ENCODE assay signal across 17 cellular contexts in genomic region chr13:52642131-52642530, GRCh38. TPM values are rescaled to one million over a fixed set of nuclear protein-coding genes. Genes with fewer than 3 reads are reported as not detected.
DNase-seq lines count a peak whose midpoint lies in the region; ATAC-seq and TF ChIP-seq lines count a peak whose summit lies in the region.
"Had no signal": no experiment of that assay in that cellular context is flagged by ENCODE, and none has a peak within 500 bp of the region (broad histone marks: within the 10 kb centered on the region; RNA-seq: fewer than 3 reads in every experiment).

TSS of gene HNRNPA1L2 (plus strand) at chr13:52642431. CDS start at chr13:52642493, 62 bp downstream.

- no peak within 1 kb of the TSS for H3K14ac ChIP-seq in H9 (ENCODE audit: insufficient read depth, low read length)

- ATAC-seq in memory B cell (ENCODE audit: low read depth): no peak
- ATAC-seq in omental fat pad (ENCODE audit: low FRiP score): no peak
- ATAC-seq in WTC11: no peak

- no peak for TF ChIP-seq POLR2A in breast epithelium (IDR thresholded peaks at IDR 0.05)

- no peaks in the 10 kb centered on the region for H3K9me2 ChIP-seq in SK-N-SH

- no peak within 1 kb of the TSS for H3T11ph ChIP-seq in H9 (ENCODE audit: low read length)

- no peak within 1 kb of the TSS for H4K91ac ChIP-seq in H9 (ENCODE audit: insufficient read length, low read depth, low read length)

- no peak within 1 kb of the TSS for H3K27ac Mint-ChIP-seq in MCF 10A (ENCODE audit: low read depth, unreplicated experiment)
- peak within 1 kb of the TSS in 1 of 3 experiments; percentile 60; a peak in 1 of 7 replicates for H3K27ac Mint-ChIP-seq in H9
- H3K27ac Mint-ChIP-seq in memory B cell: peak within 1 kb of the TSS; percentile 18
- H3K27ac Mint-ChIP-seq in WTC11: no peak within 1 kb of the TSS
- H3K27ac Mint-ChIP-seq: HFFc6 had no signal

- H3K4ac ChIP-seq in H9 (ENCODE audit: low read depth, low read length): no peak within 1 kb of the TSS

- no CpG with 5 or more reads among the region's 7 CpGs for WGBS in H9 (ENCODE audit: extremely low coverage, insufficient read length, low lambda C conversion rate)
- WGBS in thymus: 97% methylated on average over 7 of the region's 7 CpGs
- 96% methylated on average over 7 of the region's 7 CpGs for WGBS in SK-N-SH (ENCODE audit: low lambda C conversion rate)

- TF ChIP-seq CTCF in MCF 10A (IDR thresholded peaks at IDR 0.05; ENCODE audit: unreplicated experiment): no peak
- no peak for TF ChIP-seq CTCF in breast epithelium (IDR thresholded peaks at IDR 0.05)
- no peak for TF ChIP-seq CTCF in H9 (conservative IDR thresholded peaks at IDR 0.05)
- no peak for TF ChIP-seq CTCF in omental fat pad (IDR thresholded peaks at IDR 0.05)
- no peak for TF ChIP-seq CTCF in SK-N-SH (IDR thresholded peaks at IDR 0.05)
- no peak for TF ChIP-seq CTCF in WTC11 (IDR thresholded peaks at IDR 0.05)

- H3K4me1 ChIP-seq in breast epithelium (no peaks in the 10 kb centered on the region), H9 (ENCODE audit: insufficient read depth, low read length) (no peaks in the 10 kb centered on the region), thymus (ENCODE audit: control insufficient read depth, insufficient read depth, low read length) (no peaks in the 10 kb centered on the region), SK-N-SH (ENCODE audit: control insufficient read depth in 1 of 2, insufficient read depth in 2 of 2, low read depth in 1 of 2, low read length in 1 of 2) (no peaks in the 10 kb centered on the region)

- no peak within 1 kb of the TSS for H3K23ac ChIP-seq in H9 (ENCODE audit: insufficient read length, low read depth, low read length)

- H3K36me3 ChIP-seq in breast epithelium: no peaks in the 10 kb centered on the region
- H3K36me3 ChIP-seq in thymus (ENCODE audit: control insufficient read depth, insufficient read depth): peaks cover 17% of the 10 kb centered on the region
- H3K36me3 ChIP-seq in SK-N-SH (replicated peaks in 1 of 2; ENCODE audit: control insufficient read depth in 1 of 2, insufficient read depth in 2 of 2, low read length in 1 of 2): peaks cover 12 to 30% of the 10 kb centered on the region in 2 experiments

- no peak within 1 kb of the TSS for H2BK120ac ChIP-seq in H9 (ENCODE audit: low read depth, low read length, poor library complexity, severe bottlenecking)

- no peaks in the 10 kb centered on the region for H3K23me2 ChIP-seq in H9 (ENCODE audit: insufficient read length, low read depth, low read length, poor library complexity, severe bottlenecking)

- H3K4me2 ChIP-seq in H9 (ENCODE audit: insufficient read depth, insufficient read length, low read length) (no peak within 1 kb of the TSS), SK-N-SH (no peak within 1 kb of the TSS)
- H3K4me2 ChIP-seq: BLaER1, KMS-11, PC-9 had no signal

- H3K9me3 Mint-ChIP-seq in MCF 10A (ENCODE audit: unreplicated experiment) (no peaks in the 10 kb centered on the region), H9 (no peaks in the 10 kb centered on the region), memory B cell (no peaks in the 10 kb centered on the region), WTC11 (no peaks in the 10 kb centered on the region)
- H3K9me3 Mint-ChIP-seq: HFFc6 had no signal

- H2BK20ac ChIP-seq in H9 (ENCODE audit: low read depth, low read length, poor library complexity, severe bottlenecking): no peak within 1 kb of the TSS

- peaks cover under 1% of the 10 kb centered on the region for H3F3A ChIP-seq in SK-N-SH (replicated peaks; ENCODE audit: insufficient read depth)

- H3K9me3 ChIP-seq in breast epithelium (no peaks in the 10 kb centered on the region), H9 (ENCODE audit: control insufficient read depth, low read depth, low read length) (no peaks in the 10 kb centered on the region), thymus (ENCODE audit: control insufficient read depth) (no peaks in the 10 kb centered on the region), SK-N-SH (no peaks in the 10 kb centered on the region)
- H3K9me3 ChIP-seq: BLaER1 had no signal

- H3K9ac ChIP-seq in H9 (ENCODE audit: extremely low read depth, insufficient read length, low read length) (no peak within 1 kb of the TSS), SK-N-SH (no peak within 1 kb of the TSS)
- H3K9ac ChIP-seq: BLaER1, KMS-11 had no signal

- no peak within 1 kb of the TSS for H3K4me3 Mint-ChIP-seq in MCF 10A (ENCODE audit: unreplicated experiment)
- no peak within 1 kb of the TSS for H3K4me3 Mint-ChIP-seq in H9
- H3K4me3 Mint-ChIP-seq in memory B cell: no peak within 1 kb of the TSS
- no peak within 1 kb of the TSS for H3K4me3 Mint-ChIP-seq in WTC11
- H3K4me3 Mint-ChIP-seq: HFFc6 had no signal

- H2BK12ac ChIP-seq in H9 (ENCODE audit: insufficient read length, low read depth, low read length): no peak within 1 kb of the TSS

- H3K4me3 ChIP-seq in breast epithelium: no peak within 1 kb of the TSS
- H3K4me3 ChIP-seq in thymus (ENCODE audit: low read length): no peak within 1 kb of the TSS
- H3K4me3 ChIP-seq in SK-N-SH (ENCODE audit: low read depth in 2 of 2, low read length in 1 of 2): no peak within 1 kb of the TSS
- H3K4me3 ChIP-seq: BLaER1, PC-9 had no signal

- no TSS peak for BruUV-seq in MCF 10A (replicated peaks; lab: Mats Ljungman, UMichigan)

- no peak within 1 kb of the TSS for H3K56ac ChIP-seq in H9 (ENCODE audit: insufficient read length, low read depth, low read length)

- no peak within 1 kb of the TSS for H4K8ac ChIP-seq in H9 (replicated peaks; ENCODE audit: insufficient read length, low read depth, low read length)

- no peaks in the 10 kb centered on the region for H3K79me1 ChIP-seq in H9 (ENCODE audit: insufficient read depth, low read depth, low read length, poor library complexity, severe bottlenecking)

- no peak within 1 kb of the TSS for H3K18ac ChIP-seq in H9 (ENCODE audit: insufficient read length, low read depth, low read length)

- H2AFZ ChIP-seq in H9 (ENCODE audit: low read length): no peak within 1 kb of the TSS
- H2AFZ ChIP-seq in SK-N-SH (ENCODE audit: low read depth): no peak within 1 kb of the TSS
- H2AFZ ChIP-seq: PC-9 had no signal

- H2AK5ac ChIP-seq in H9 (ENCODE audit: insufficient read length, low read length): no peak within 1 kb of the TSS

- no peak within 1 kb of the TSS for H3K27ac ChIP-seq in breast epithelium
- no peak within 1 kb of the TSS for H3K27ac ChIP-seq in H9 (ENCODE audit: insufficient read length, low read depth, low read length)
- no peak within 1 kb of the TSS for H3K27ac ChIP-seq in thymus (ENCODE audit: low read depth)
- no peak within 1 kb of the TSS for H3K27ac ChIP-seq in SK-N-SH (ENCODE audit: low read depth in 2 of 2, low read length in 1 of 2)
- H3K27ac ChIP-seq: BLaER1, KMS-11, PC-9 had no signal

- no peak within 1 kb of the TSS for H2BK15ac ChIP-seq in H9 (ENCODE audit: low read depth, low read length)

- no peak for TF ChIP-seq RAD21 in SK-N-SH (IDR thresholded peaks at IDR 0.05; ENCODE audit: low read length)

- CTCF ChIA-PET in MCF 10A (lab: Yijun Ruan, JAX) (no interaction called here), SK-N-SH (lab: Yijun Ruan, JAX) (no interaction called here), WTC11 (lab: Charles Lee) (no interaction called here)

- DNase-seq in MCF 10A (ENCODE audit: unreplicated experiment): no peak
- no peak for DNase-seq in breast epithelium (ENCODE audit: low spot score in 2 of 2)
- no peak for DNase-seq in H9
- DNase-seq in memory B cell (ENCODE audit: low spot score in 2 of 2): no peak
- no peak for DNase-seq in omental fat pad (ENCODE audit: low spot score)
- DNase-seq in SK-N-SH: no peak
- DNase-seq in WTC11 (ENCODE audit: low spot score): no peak
- DNase-seq: COR-L47, DMS153, EL, HFFc6, NCI-H187 treated with DMSO at 0.1 percent for 48 hours, NCI-H446, PC-9 had no signal

- POLR2A ChIA-PET in MCF 10A (lab: Yijun Ruan, JAX): interaction anchor here (0.7 kb wide), 1 partner anchor 548 kb away, joined by 3 read pairs; no protein-coding TSS in a partner anchor
- POLR2A ChIA-PET in SK-N-SH (lab: Yijun Ruan, JAX): interaction anchor here (1.3 kb wide), 1 partner anchor 10 kb away, joined by 4 read pairs; no protein-coding TSS in a partner anchor
- POLR2A ChIA-PET in WTC11 (lab: Charles Lee): no interaction called here

- no peak within 1 kb of the TSS for H4K5ac ChIP-seq in H9 (ENCODE audit: insufficient read length, low read depth, low read length)

- H2BK5ac ChIP-seq in H9 (ENCODE audit: insufficient read length, low read length): no peak within 1 kb of the TSS

- H3K27me3 Mint-ChIP-seq in MCF 10A (ENCODE audit: insufficient read depth, unreplicated experiment) (no peaks in the 10 kb centered on the region), H9 (ENCODE audit: low read depth) (no peaks in the 10 kb centered on the region), memory B cell (no peaks in the 10 kb centered on the region), WTC11 (ENCODE audit: low read depth) (no peaks in the 10 kb centered on the region)

- no peaks in the 10 kb centered on the region for H3K79me2 ChIP-seq in H9 (ENCODE audit: insufficient read depth, low read length)
- H3K79me2 ChIP-seq in SK-N-SH (ENCODE audit: insufficient read depth): no peaks in the 10 kb centered on the region

- intact Hi-C loops in MCF 10A (cut with micrococcal nuclease): no loop called here
- intact Hi-C loops in breast epithelium (cut with DNase I; ENCODE audit: low total_unique reads): loop anchor here (5.0 kb wide), 1 partner anchor 250 kb away; no protein-coding TSS in a partner anchor

- no peaks in the 10 kb centered on the region for H3K27me3 ChIP-seq in breast epithelium
- H3K27me3 ChIP-seq in H9 (ENCODE audit: insufficient read depth, low read length): no peaks in the 10 kb centered on the region
- H3K27me3 ChIP-seq in thymus (ENCODE audit: control insufficient read depth, insufficient read depth): no peaks in the 10 kb centered on the region
- no peaks in the 10 kb centered on the region for H3K27me3 ChIP-seq in SK-N-SH (ENCODE audit: insufficient read depth)
- H3K27me3 ChIP-seq: BLaER1 had no signal

- peaks cover 32% of the 10 kb centered on the region for H3K36me3 Mint-ChIP-seq in MCF 10A (ENCODE audit: insufficient read depth, unreplicated experiment)
- H3K36me3 Mint-ChIP-seq in H9 (ENCODE audit: insufficient read depth in 1 of 3, low read depth in 3 of 3): peaks cover 0 to 18% (median 2%) of the 10 kb centered on the region in 3 experiments; a peak in 3 of 7 replicates
- H3K36me3 Mint-ChIP-seq in memory B cell: peaks cover 33% of the 10 kb centered on the region
- H3K36me3 Mint-ChIP-seq in WTC11: peaks cover 12% of the 10 kb centered on the region; the same call in 1 of the 2 replicates

- H4K20me1 ChIP-seq in H9 (ENCODE audit: control insufficient read depth, insufficient read depth, insufficient read length) (no peaks in the 10 kb centered on the region), SK-N-SH (ENCODE audit: insufficient read depth) (no peaks in the 10 kb centered on the region)
- H4K20me1 ChIP-seq: BLaER1 had no signal

- no peak for TF ChIP-seq EP300 in SK-N-SH (IDR thresholded peaks at IDR 0.05; ENCODE audit: borderline replicate concordance in 1 of 2, low read depth in 1 of 2, low read length in 1 of 2)

- H3K4me1 Mint-ChIP-seq in MCF 10A (ENCODE audit: insufficient read depth, unreplicated experiment) (peaks cover 7% of the 10 kb centered on the region), H9 (peaks cover 0 to 9% of the 10 kb centered on the region in 2 experiments; a peak in 3 of 4 replicates), memory B cell (peaks cover 3% of the 10 kb centered on the region), WTC11 (peaks cover 8% of the 10 kb centered on the region; the same call in 1 of the 2 replicates)

RNA-seq across cellular contexts. Expression of gene HNRNPA1L2, which starts in this region (rescaled TPM):
- total RNA-seq in MCF 10A (2022) (10.1 and 11.5 TPM in 2 replicates), breast epithelium (1 to 10 TPM; 2.4 to 5.7 (median 4.9) TPM), H9 (2021) (10.6 and 11.1 TPM in 2 replicates), omental fat pad (1 to 10 TPM; 1.1 to 5.2 (median 3.6) TPM), WTC11 (2021) (8.0 to 9.5 TPM (median 8.5 TPM) in 3 replicates)
- polyA plus RNA-seq in thymus (30.7 TPM), SK-N-SH (2012; rRNA removed) (4.5 and 6.7 TPM in 2 replicates)
- 7.5 and 12.5 TPM in 2 replicates for polyA plus RNA-seq in SK-N-SH (2012; cell fraction: cytosol; rRNA removed)
- 8.0 and 9.2 TPM in 2 replicates for polyA plus RNA-seq in SK-N-SH (2012; cell fraction: nucleus; rRNA removed)
